In genomic region chr3:120202363-120202762, GRCh38 we compare ENCODE assay signal across 16 cellular contexts.
DNase-seq lines count a peak whose midpoint lies in the region; ATAC-seq and TF ChIP-seq lines count a peak whose summit lies in the region.
"Had no signal": no experiment of that assay in that cellular context is flagged by ENCODE, and none has a peak within 500 bp of the region (broad histone marks: within the 10 kb centered on the region; RNA-seq: fewer than 3 reads in every experiment).

No MANE protein-coding gene starts in this region.

- H3K9me2 ChIP-seq in GM23248 (ENCODE audit: insufficient read depth), result no peaks in the 10 kb centered on the region

- H3K36me3 ChIP-seq in A673 (ENCODE audit: insufficient read depth, low read length, poor library complexity, severe bottlenecking) (no peaks in the 10 kb centered on the region), GM23248 (ENCODE audit: low read depth) (no peaks in the 10 kb centered on the region), adipocyte (ENCODE audit: control insufficient read depth, insufficient read depth, low read length, severe bottlenecking) (no peaks in the 10 kb centered on the region), gastrocnemius medialis (no peaks in the 10 kb centered on the region)

- ATAC-seq in gastrocnemius medialis, result no peak
- no peak for ATAC-seq in GM18502 (IDR thresholded peaks at IDR 0.05; ENCODE audit: poor library complexity, unreplicated experiment)
- no peak for ATAC-seq in GM18858 (IDR thresholded peaks at IDR 0.05; ENCODE audit: unreplicated experiment)
- ATAC-seq: CD8-positive, alpha-beta T cell; K562 had no signal

- H4K20me1 ChIP-seq in GM23248 (ENCODE audit: insufficient read depth), result no peaks in the 10 kb centered on the region

- no peak for TF ChIP-seq CTCF in A673 (conservative IDR thresholded peaks at IDR 0.05; ENCODE audit: low read depth, low read length)
- TF ChIP-seq CTCF in gastrocnemius medialis (IDR thresholded peaks at IDR 0.05 in 4 of 5, conservative IDR thresholded peaks at IDR 0.05 in 1 of 5), result no peak

- intact Hi-C loops in A673 (cut with micrococcal nuclease; ENCODE audit: unreplicated experiment) (no loop called here), gastrocnemius medialis (cut with DNase I; ENCODE audit: low total_unique reads) (no loop called here)

- WGBS in GM23248 (ENCODE audit: low coverage in 1 of 2, low lambda C conversion rate in 2 of 2, missing lambda C conversion rate in 2 of 2), 2 experiments, result 86 to 96% methylated on average over 2 of the region's 2 CpGs

- H3K9me3 ChIP-seq in A673 (ENCODE audit: low read depth, low read length, poor library complexity, severe bottlenecking), result no peaks in the 10 kb centered on the region
- no peaks in the 10 kb centered on the region for H3K9me3 ChIP-seq in GM23248 (ENCODE audit: low read depth)
- H3K9me3 ChIP-seq in adipocyte (ENCODE audit: control insufficient read depth, low read length), result no peaks in the 10 kb centered on the region
- H3K9me3 ChIP-seq in gastrocnemius medialis, result no peaks in the 10 kb centered on the region

- BruUV-seq in A673 (replicated peaks; lab: Mats Ljungman, UMichigan), result no TSS peak

- no peak overlapping the region for H2AFZ ChIP-seq in GM23248

- no peak for TF ChIP-seq POLR2A in gastrocnemius medialis (IDR thresholded peaks at IDR 0.05)

- peak overlapping the region; percentile 27 for H3K4me2 ChIP-seq in GM23248 (ENCODE audit: unreplicated experiment)

- H3K9ac ChIP-seq in GM23248 (no peak overlapping the region), adipocyte (ENCODE audit: low read length) (peak overlapping the region; percentile 64)

- no peak overlapping the region for H3K4me3 ChIP-seq in A673 (ENCODE audit: low read depth, low read length, poor library complexity, severe bottlenecking)
- no peak overlapping the region for H3K4me3 ChIP-seq in GM23248
- H3K4me3 ChIP-seq in adipocyte (ENCODE audit: low read length), result no peak overlapping the region
- no peak overlapping the region for H3K4me3 ChIP-seq in gastrocnemius medialis
- H3K4me3 ChIP-seq: K562 had no signal

- DNase-seq in A673 (ENCODE audit: low spot score) (no peak), GM23248 (no peak), adipocyte (ENCODE audit: low read depth) (no peak), gastrocnemius medialis (no peak), SW480 (ENCODE audit: low spot score) (no peak), GF-D8 (lab: John Stamatoyannopoulos, UW) (no peak)
- DNase-seq: 8988T; ACHN; CD8-positive, alpha-beta T cell; DMS79 treated with DMSO at 0.1 percent for 48 hours; GDM1; GOT3; H9 had no signal

- CTCF ChIA-PET in A673 (lab: Charles Lee), result interaction anchor here (1.1 kb wide), 1 partner anchor 20 kb away, joined by 3 read pairs; no protein-coding TSS in a partner anchor

- POLR2A ChIA-PET in A673 (lab: Charles Lee; ENCODE audit: low non-redundant PET), result no interaction called here

- H3K27me3 ChIP-seq in A673 (replicated peaks; ENCODE audit: insufficient read depth, low read depth, low read length, poor library complexity) (no peaks in the 10 kb centered on the region), GM23248 (replicated peaks; ENCODE audit: insufficient read depth) (no peaks in the 10 kb centered on the region), adipocyte (replicated peaks; ENCODE audit: control insufficient read depth, insufficient read depth, low read length) (no peaks in the 10 kb centered on the region), gastrocnemius medialis (no peaks in the 10 kb centered on the region)

- in situ Hi-C loops in GM23248 (cut with MboI), result no loop called here
- in situ Hi-C loops in gastrocnemius medialis (cut with MboI; ENCODE audit: low sequenced_read_pairs in 4 of 4), result loop anchor here in 1 of 4 donors (10.0 kb wide), 1 partner anchor 108 kb away; the partner anchor contains the start of gene GSK3B

- peak overlapping the region; percentile 38 for H3K27ac ChIP-seq in A673 (ENCODE audit: low read depth, low read length, poor library complexity, severe bottlenecking)
- H3K27ac ChIP-seq in GM23248, result no peak overlapping the region
- H3K27ac ChIP-seq in gastrocnemius medialis, result peak overlapping the region; percentile 12 to 72 (median 58)

- peaks cover 27% of the 10 kb centered on the region for H3K4me1 ChIP-seq in A673 (ENCODE audit: insufficient read depth, low read length, poor library complexity, severe bottlenecking)
- peaks cover 8% of the 10 kb centered on the region for H3K4me1 ChIP-seq in GM23248 (ENCODE audit: insufficient read depth)
- peaks cover 22% of the 10 kb centered on the region for H3K4me1 ChIP-seq in adipocyte (ENCODE audit: control insufficient read depth, insufficient read depth, low read length)
- peaks cover 15 to 36% of the 10 kb centered on the region in 2 donors for H3K4me1 ChIP-seq in gastrocnemius medialis

- no peaks in the 10 kb centered on the region for H3K79me2 ChIP-seq in GM23248 (ENCODE audit: insufficient read depth)

- H3F3A ChIP-seq in GM23248 (ENCODE audit: insufficient read depth), result 0 out of 2 replicates have a peak, but pooled peaks cover 3% of the 10 kb centered on the region
